ENCODE assay signal across 1 cellular context in the genomic region with DNA sequence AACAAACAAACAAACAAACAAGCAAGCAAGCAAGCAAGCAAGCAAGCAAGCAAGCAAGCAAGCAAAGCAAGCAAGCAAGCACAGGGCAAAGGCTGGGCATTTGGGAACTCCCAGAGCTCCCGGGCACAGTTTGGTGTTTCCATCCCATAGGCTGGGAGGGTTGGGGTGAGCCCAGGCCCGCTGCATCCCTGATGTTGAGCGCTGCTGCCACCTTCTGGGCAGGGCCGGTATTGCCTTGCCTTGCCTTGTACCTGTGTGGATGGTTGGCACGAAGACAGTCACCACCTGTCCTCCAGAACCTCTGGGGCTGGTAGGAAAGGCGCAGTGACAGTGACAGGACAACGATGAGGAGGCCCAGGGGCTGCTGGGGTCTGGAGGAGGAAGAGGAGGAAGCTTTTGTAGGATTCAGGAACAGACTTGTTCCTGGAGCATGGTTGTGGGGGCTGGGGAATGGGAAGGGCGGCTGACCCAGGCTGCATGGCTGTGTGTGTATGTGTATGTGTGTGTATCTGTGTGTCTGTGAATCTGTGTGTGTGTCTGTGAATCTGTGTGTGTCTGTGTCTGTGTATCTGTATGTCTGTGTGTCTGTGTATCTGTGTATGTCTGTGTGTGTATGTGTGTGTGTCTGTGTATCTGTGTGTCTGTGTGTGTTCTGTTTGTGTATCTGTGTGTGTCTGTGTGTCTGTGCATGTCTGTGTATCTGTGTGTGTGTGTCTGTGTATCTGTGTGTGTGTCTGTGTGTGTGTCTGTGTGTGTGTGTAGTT.
TF ChIP-seq lines count a peak whose summit lies in the region.

No MANE protein-coding gene starts in this region.

TF ChIP-seq in HepG2, 621 proteins besides CTCF, POLR2A, EP300 and RAD21 (continued from another document and continues in another):
- TF ChIP-seq, protein P1, sequence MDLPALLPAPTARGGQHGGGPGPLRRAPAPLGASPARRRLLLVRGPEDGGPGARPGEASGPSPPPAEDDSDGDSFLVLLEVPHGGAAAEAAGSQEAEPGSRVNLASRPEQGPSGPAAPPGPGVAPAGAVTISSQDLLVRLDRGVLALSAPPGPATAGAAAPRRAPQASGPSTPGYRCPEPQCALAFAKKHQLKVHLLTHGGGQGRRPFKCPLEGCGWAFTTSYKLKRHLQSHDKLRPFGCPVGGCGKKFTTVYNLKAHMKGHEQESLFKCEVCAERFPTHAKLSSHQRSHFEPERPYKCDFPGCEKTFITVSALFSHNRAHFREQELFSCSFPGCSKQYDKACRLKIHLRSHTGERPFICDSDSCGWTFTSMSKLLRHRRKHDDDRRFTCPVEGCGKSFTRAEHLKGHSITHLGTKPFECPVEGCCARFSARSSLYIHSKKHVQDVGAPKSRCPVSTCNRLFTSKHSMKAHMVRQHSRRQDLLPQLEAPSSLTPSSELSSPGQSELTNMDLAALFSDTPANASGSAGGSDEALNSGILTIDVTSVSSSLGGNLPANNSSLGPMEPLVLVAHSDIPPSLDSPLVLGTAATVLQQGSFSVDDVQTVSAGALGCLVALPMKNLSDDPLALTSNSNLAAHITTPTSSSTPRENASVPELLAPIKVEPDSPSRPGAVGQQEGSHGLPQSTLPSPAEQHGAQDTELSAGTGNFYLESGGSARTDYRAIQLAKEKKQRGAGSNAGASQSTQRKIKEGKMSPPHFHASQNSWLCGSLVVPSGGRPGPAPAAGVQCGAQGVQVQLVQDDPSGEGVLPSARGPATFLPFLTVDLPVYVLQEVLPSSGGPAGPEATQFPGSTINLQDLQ (CRISPR knock-in tag; IDR thresholded peaks at IDR 0.05) = no peak
- TF ChIP-seq ZNF260 (CRISPR knock-in tag; IDR thresholded peaks at IDR 0.05; ENCODE audit: borderline replicate concordance, low read depth) = no peak
- TF ChIP-seq, protein P2, sequence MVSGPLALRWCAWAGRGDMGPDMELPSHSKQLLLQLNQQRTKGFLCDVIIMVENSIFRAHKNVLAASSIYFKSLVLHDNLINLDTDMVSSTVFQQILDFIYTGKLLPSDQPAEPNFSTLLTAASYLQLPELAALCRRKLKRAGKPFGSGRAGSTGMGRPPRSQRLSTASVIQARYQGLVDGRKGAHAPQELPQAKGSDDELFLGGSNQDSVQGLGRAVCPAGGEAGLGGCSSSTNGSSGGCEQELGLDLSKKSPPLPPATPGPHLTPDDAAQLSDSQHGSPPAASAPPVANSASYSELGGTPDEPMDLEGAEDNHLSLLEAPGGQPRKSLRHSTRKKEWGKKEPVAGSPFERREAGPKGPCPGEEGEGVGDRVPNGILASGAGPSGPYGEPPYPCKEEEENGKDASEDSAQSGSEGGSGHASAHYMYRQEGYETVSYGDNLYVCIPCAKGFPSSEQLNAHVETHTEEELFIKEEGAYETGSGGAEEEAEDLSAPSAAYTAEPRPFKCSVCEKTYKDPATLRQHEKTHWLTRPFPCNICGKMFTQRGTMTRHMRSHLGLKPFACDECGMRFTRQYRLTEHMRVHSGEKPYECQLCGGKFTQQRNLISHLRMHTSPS (CRISPR knock-in tag; IDR thresholded peaks at IDR 0.05; ENCODE audit: low read depth) = no peak
- no peak for TF ChIP-seq ZBTB8A (CRISPR knock-in tag; IDR thresholded peaks at IDR 0.05; ENCODE audit: borderline replicate concordance, low read depth)
- no peak for TF ChIP-seq ZNF292 (CRISPR knock-in tag; IDR thresholded peaks at IDR 0.05; ENCODE audit: borderline replicate concordance, low read depth)
- TF ChIP-seq, protein P3, sequence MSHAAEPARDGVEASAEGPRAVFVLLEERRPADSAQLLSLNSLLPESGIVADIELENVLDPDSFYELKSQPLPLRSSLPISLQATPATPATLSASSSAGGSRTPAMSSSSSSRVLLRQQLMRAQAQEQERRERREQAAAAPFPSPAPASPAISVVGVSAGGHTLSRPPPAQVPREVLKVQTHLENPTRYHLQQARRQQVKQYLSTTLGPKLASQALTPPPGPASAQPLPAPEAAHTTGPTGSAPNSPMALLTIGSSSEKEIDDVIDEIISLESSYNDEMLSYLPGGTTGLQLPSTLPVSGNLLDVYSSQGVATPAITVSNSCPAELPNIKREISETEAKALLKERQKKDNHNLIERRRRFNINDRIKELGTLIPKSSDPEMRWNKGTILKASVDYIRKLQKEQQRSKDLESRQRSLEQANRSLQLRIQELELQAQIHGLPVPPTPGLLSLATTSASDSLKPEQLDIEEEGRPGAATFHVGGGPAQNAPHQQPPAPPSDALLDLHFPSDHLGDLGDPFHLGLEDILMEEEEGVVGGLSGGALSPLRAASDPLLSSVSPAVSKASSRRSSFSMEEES (CRISPR knock-in tag; IDR thresholded peaks at IDR 0.05) = no peak; the same call in 1 of the 2 replicates
- TF ChIP-seq HDAC6 (IDR thresholded peaks at IDR 0.05; ENCODE audit: low read depth, low read length) = no peak
- TF ChIP-seq KDM2A (CRISPR knock-in tag; IDR thresholded peaks at IDR 0.05; ENCODE audit: borderline replicate concordance, low read depth) = peak; percentile 68; the same call in 1 of the 2 replicates
- TF ChIP-seq, protein P4, sequence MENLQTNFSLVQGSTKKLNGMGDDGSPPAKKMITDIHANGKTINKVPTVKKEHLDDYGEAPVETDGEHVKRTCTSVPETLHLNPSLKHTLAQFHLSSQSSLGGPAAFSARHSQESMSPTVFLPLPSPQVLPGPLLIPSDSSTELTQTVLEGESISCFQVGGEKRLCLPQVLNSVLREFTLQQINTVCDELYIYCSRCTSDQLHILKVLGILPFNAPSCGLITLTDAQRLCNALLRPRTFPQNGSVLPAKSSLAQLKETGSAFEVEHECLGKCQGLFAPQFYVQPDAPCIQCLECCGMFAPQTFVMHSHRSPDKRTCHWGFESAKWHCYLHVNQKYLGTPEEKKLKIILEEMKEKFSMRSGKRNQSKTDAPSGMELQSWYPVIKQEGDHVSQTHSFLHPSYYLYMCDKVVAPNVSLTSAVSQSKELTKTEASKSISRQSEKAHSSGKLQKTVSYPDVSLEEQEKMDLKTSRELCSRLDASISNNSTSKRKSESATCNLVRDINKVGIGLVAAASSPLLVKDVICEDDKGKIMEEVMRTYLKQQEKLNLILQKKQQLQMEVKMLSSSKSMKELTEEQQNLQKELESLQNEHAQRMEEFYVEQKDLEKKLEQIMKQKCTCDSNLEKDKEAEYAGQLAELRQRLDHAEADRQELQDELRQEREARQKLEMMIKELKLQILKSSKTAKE (CRISPR knock-in tag; IDR thresholded peaks at IDR 0.05; ENCODE audit: borderline replicate concordance) = no peak
- TF ChIP-seq PRPF4 (IDR thresholded peaks at IDR 0.05; ENCODE audit: low read depth, low read length, poor library complexity, severe bottlenecking) = no peak
- no peak for TF ChIP-seq MAZ (IDR thresholded peaks at IDR 0.05; ENCODE audit: borderline replicate concordance, low read depth, low read length)
- TF ChIP-seq MAZ (CRISPR knock-in tag; IDR thresholded peaks at IDR 0.05; ENCODE audit: low read depth) = peak; percentile 44; the same call in 1 of the 2 replicates
- TF ChIP-seq RARG (CRISPR knock-in tag; IDR thresholded peaks at IDR 0.05; ENCODE audit: low read depth) = no peak
- TF ChIP-seq ZSCAN25 (CRISPR knock-in tag; IDR thresholded peaks at IDR 0.05) = peak; percentile 51; the same call in 1 of the 2 replicates
- TF ChIP-seq, protein P5, sequence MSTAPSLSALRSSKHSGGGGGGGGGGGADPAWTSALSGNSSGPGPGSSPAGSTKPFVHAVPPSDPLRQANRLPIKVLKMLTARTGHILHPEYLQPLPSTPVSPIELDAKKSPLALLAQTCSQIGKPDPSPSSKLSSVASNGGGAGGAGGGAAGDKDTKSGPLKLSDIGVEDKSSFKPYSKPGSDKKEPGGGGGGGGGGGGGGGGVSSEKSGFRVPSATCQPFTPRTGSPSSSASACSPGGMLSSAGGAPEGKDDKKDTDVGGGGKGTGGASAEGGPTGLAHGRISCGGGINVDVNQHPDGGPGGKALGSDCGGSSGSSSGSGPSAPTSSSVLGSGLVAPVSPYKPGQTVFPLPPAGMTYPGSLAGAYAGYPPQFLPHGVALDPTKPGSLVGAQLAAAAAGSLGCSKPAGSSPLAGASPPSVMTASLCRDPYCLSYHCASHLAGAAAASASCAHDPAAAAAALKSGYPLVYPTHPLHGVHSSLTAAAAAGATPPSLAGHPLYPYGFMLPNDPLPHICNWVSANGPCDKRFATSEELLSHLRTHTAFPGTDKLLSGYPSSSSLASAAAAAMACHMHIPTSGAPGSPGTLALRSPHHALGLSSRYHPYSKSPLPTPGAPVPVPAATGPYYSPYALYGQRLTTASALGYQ (CRISPR knock-in tag; IDR thresholded peaks at IDR 0.05) = no peak
- no peak for TF ChIP-seq ZEB1 (IDR thresholded peaks at IDR 0.05; ENCODE audit: insufficient replicate concordance, low read depth)
- TF ChIP-seq, protein P6, sequence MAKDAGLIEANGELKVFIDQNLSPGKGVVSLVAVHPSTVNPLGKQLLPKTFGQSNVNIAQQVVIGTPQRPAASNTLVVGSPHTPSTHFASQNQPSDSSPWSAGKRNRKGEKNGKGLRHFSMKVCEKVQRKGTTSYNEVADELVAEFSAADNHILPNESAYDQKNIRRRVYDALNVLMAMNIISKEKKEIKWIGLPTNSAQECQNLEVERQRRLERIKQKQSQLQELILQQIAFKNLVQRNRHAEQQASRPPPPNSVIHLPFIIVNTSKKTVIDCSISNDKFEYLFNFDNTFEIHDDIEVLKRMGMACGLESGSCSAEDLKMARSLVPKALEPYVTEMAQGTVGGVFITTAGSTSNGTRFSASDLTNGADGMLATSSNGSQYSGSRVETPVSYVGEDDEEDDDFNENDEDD (CRISPR knock-in tag; IDR thresholded peaks at IDR 0.05; ENCODE audit: borderline replicate concordance) = no peak
- no peak for TF ChIP-seq ZNF629 (CRISPR knock-in tag; conservative IDR thresholded peaks at IDR 0.05)
- TF ChIP-seq, protein P7, sequence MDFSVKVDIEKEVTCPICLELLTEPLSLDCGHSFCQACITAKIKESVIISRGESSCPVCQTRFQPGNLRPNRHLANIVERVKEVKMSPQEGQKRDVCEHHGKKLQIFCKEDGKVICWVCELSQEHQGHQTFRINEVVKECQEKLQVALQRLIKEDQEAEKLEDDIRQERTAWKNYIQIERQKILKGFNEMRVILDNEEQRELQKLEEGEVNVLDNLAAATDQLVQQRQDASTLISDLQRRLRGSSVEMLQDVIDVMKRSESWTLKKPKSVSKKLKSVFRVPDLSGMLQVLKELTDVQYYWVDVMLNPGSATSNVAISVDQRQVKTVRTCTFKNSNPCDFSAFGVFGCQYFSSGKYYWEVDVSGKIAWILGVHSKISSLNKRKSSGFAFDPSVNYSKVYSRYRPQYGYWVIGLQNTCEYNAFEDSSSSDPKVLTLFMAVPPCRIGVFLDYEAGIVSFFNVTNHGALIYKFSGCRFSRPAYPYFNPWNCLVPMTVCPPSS (IDR thresholded peaks at IDR 0.05) = 0 out of 2 replicates have a peak, but pooled peaks have one; percentile 59
- TF ChIP-seq SNAI1 (CRISPR knock-in tag; IDR thresholded peaks at IDR 0.05; ENCODE audit: borderline replicate concordance) = no peak
- TF ChIP-seq, protein P8, sequence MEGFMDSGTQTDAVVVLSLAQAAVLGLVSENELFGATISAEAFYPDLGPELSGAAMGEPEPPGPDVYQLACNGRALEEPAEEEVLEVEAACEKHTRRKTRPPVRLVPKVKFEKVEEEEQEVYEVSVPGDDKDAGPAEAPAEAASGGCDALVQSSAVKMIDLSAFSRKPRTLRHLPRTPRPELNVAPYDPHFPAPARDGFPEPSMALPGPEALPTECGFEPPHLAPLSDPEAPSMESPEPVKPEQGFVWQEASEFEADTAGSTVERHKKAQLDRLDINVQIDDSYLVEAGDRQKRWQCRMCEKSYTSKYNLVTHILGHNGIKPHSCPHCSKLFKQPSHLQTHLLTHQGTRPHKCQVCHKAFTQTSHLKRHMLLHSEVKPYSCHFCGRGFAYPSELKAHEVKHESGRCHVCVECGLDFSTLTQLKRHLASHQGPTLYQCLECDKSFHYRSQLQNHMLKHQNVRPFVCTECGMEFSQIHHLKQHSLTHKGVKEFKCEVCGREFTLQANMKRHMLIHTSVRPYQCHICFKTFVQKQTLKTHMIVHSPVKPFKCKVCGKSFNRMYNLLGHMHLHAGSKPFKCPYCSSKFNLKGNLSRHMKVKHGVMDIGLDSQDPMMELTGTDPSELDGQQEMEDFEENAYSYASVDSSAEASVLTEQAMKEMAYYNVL (CRISPR knock-in tag; IDR thresholded peaks at IDR 0.05; ENCODE audit: borderline replicate concordance) = no peak
- peak; percentile 41; the same call in 1 of the 2 replicates for TF ChIP-seq MTA1 (CRISPR knock-in tag; IDR thresholded peaks at IDR 0.05; ENCODE audit: borderline replicate concordance)
- no peak for TF ChIP-seq HMG20A (CRISPR knock-in tag; IDR thresholded peaks at IDR 0.05; ENCODE audit: borderline replicate concordance)
- no peak for TF ChIP-seq DR1 (CRISPR knock-in tag; IDR thresholded peaks at IDR 0.05)
- TF ChIP-seq MTA3 (CRISPR knock-in tag; IDR thresholded peaks at IDR 0.05) = no peak
- TF ChIP-seq HNRNPLL (IDR thresholded peaks at IDR 0.05; ENCODE audit: low read depth, low read length, poor library complexity, severe bottlenecking) = no peak
- no peak for TF ChIP-seq SOX6 (IDR thresholded peaks at IDR 0.05)
- TF ChIP-seq SOX6 (CRISPR knock-in tag; IDR thresholded peaks at IDR 0.05) = peak; percentile 43; the same call in 1 of the 2 replicates
- TF ChIP-seq ZFP62 (CRISPR knock-in tag; IDR thresholded peaks at IDR 0.05) = no peak
- TF ChIP-seq, protein P9, sequence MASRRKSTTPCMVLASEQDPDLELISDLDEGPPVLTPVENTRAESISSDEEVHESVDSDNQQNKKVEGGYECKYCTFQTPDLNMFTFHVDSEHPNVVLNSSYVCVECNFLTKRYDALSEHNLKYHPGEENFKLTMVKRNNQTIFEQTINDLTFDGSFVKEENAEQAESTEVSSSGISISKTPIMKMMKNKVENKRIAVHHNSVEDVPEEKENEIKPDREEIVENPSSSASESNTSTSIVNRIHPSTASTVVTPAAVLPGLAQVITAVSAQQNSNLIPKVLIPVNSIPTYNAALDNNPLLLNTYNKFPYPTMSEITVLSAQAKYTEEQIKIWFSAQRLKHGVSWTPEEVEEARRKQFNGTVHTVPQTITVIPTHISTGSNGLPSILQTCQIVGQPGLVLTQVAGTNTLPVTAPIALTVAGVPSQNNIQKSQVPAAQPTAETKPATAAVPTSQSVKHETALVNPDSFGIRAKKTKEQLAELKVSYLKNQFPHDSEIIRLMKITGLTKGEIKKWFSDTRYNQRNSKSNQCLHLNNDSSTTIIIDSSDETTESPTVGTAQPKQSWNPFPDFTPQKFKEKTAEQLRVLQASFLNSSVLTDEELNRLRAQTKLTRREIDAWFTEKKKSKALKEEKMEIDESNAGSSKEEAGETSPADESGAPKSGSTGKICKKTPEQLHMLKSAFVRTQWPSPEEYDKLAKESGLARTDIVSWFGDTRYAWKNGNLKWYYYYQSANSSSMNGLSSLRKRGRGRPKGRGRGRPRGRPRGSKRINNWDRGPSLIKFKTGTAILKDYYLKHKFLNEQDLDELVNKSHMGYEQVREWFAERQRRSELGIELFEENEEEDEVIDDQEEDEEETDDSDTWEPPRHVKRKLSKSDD (CRISPR knock-in tag; IDR thresholded peaks at IDR 0.05; ENCODE audit: low read depth) = no peak
- TF ChIP-seq, protein P10, sequence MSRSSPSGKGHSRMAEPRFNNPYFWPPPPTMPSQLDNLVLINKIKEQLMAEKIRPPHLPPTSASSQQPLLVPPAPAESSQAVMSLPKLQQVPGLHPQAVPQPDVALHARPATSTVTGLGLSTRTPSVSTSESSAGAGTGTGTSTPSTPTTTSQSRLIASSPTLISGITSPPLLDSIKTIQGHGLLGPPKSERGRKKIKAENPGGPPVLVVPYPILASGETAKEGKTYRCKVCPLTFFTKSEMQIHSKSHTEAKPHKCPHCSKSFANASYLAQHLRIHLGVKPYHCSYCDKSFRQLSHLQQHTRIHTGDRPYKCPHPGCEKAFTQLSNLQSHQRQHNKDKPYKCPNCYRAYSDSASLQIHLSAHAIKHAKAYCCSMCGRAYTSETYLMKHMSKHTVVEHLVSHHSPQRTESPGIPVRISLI (CRISPR knock-in tag; IDR thresholded peaks at IDR 0.05; ENCODE audit: borderline replicate concordance) = no peak
- TF ChIP-seq REXO4 (CRISPR knock-in tag; IDR thresholded peaks at IDR 0.05; ENCODE audit: borderline replicate concordance) = no peak
- TF ChIP-seq NFRKB (IDR thresholded peaks at IDR 0.05) = no peak
- TF ChIP-seq, protein P11, sequence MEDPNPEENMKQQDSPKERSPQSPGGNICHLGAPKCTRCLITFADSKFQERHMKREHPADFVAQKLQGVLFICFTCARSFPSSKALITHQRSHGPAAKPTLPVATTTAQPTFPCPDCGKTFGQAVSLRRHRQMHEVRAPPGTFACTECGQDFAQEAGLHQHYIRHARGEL (CRISPR knock-in tag; IDR thresholded peaks at IDR 0.05) = no peak
